ENCODE assay signal across 1 cellular context in genomic region chr15:40377606-40378005, GRCh38.
TF ChIP-seq lines count a peak whose summit lies in the region.

No MANE protein-coding gene starts in this region.

TF ChIP-seq in K562, 482 proteins besides CTCF, POLR2A, EP300 and RAD21:
- TF ChIP-seq ZNF561 (CRISPR knock-in tag; conservative IDR thresholded peaks at IDR 0.05) (no peak), CREB3L1 (IDR thresholded peaks at IDR 0.05; ENCODE audit: borderline replicate concordance, low read depth) (no peak), ZNF398 (CRISPR knock-in tag; IDR thresholded peaks at IDR 0.05) (no peak), JUNB (CRISPR knock-in tag; conservative IDR thresholded peaks at IDR 0.05) (no peak), HDAC3 (IDR thresholded peaks at IDR 0.05; ENCODE audit: borderline replicate concordance, partially characterized antibody) (no peak)
